ENCODE assay signal across 8 cellular contexts in the genomic region with DNA sequence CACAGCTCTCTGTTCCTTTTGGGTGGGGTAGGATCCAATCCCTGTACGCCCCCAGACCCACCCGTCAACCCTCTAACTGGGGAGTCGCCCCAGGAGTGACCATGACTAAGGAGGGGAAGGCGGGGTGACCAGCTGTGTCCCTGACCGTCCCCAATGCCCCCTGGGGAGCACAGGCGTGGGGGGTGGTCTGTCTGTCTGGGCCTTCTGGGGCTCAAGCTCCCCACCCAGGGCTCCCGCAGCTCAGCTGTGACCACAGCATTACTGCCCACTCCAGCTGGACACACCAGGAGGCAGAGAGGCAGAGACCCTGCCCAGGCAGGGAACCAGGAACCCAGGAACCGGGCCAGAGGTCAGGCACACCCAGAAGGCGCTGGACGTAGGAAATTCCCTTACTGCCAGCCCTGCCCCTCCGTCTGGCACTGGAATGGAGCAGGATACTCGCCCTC. TPM values are rescaled to one million over a fixed set of nuclear protein-coding genes. Genes with fewer than 3 reads are reported as not detected.
DNase-seq lines count a peak whose midpoint lies in the region; ATAC-seq, FAIRE-seq and TF ChIP-seq lines count a peak whose summit lies in the region.
"Had no signal": no experiment of that assay in that cellular context is flagged by ENCODE, and none has a peak within 500 bp of the region (broad histone marks: within the 10 kb centered on the region; RNA-seq: fewer than 3 reads in every experiment).

No MANE protein-coding gene starts in this region.

- no peaks in the 10 kb centered on the region for H3K9me3 Mint-ChIP-seq in activated naive CD8-positive, alpha-beta T cell treated with anti-CD3 and anti-CD28 coated beads, Interleukin-2, amount 50 U/mL, for 24 hours

- TF ChIP-seq POLR2A in suprapubic skin (IDR thresholded peaks at IDR 0.05) = no peak

- FAIRE-seq in keratinocyte (lab: Jason Lieb, UNC) = no peak
- FAIRE-seq: frontal cortex had no signal

- H3K4me3 ChIP-seq in HUES64 (ENCODE audit: low read length) (peak overlapping the region; percentile 80), keratinocyte (ENCODE audit: control insufficient read depth in 2 of 3, extremely low read depth in 1 of 3, insufficient read depth in 2 of 3, low read depth in 1 of 3, low read length in 3 of 3) (peak overlapping the region; percentile 76 to 80 (median 78)), suprapubic skin (peak overlapping the region; percentile 98)

- H3K4me3 Mint-ChIP-seq in activated naive CD8-positive, alpha-beta T cell treated with anti-CD3 and anti-CD28 coated beads, Interleukin-2, amount 50 U/mL, for 24 hours = peak overlapping the region; percentile 77

- peaks cover 2% of the 10 kb centered on the region for H3K36me3 Mint-ChIP-seq in activated naive CD8-positive, alpha-beta T cell treated with anti-CD3 and anti-CD28 coated beads, Interleukin-2, amount 50 U/mL, for 24 hours (ENCODE audit: low read depth)

- no peak overlapping the region for H2AFZ ChIP-seq in keratinocyte (ENCODE audit: control insufficient read depth, low read length)

- H3K4me1 ChIP-seq in HUES64 (ENCODE audit: insufficient read depth, low read length) (peaks cover 26% of the 10 kb centered on the region), keratinocyte (ENCODE audit: control insufficient read depth, extremely low read depth, insufficient read depth, low read length) (peaks cover 65% of the 10 kb centered on the region), suprapubic skin (peaks cover 87% of the 10 kb centered on the region)

- 0 out of 2 replicates have a peak, but pooled peaks cover 3% of the 10 kb centered on the region for H3K36me3 ChIP-seq in HUES64 (ENCODE audit: insufficient read depth, low read length)
- H3K36me3 ChIP-seq in keratinocyte (ENCODE audit: control insufficient read depth in 2 of 2, extremely low read depth in 1 of 2, insufficient read depth in 2 of 2, low read length in 2 of 2) = peaks cover 12 to 15% of the 10 kb centered on the region in 2 experiments
- H3K36me3 ChIP-seq in suprapubic skin = no peaks in the 10 kb centered on the region

- H3K4me1 Mint-ChIP-seq in activated naive CD8-positive, alpha-beta T cell treated with anti-CD3 and anti-CD28 coated beads, Interleukin-2, amount 50 U/mL, for 24 hours = peaks cover 47% of the 10 kb centered on the region

- peak overlapping the region; percentile 92 for H3K4me2 ChIP-seq in keratinocyte (ENCODE audit: control insufficient read depth, extremely low read depth, insufficient read depth, low read depth, low read length)

- H3K79me2 ChIP-seq in keratinocyte (ENCODE audit: control insufficient read depth, insufficient read depth, low read length) = peaks cover 58% of the 10 kb centered on the region

- peaks cover 3% of the 10 kb centered on the region for H3K9me1 ChIP-seq in keratinocyte (ENCODE audit: control insufficient read depth, extremely low read depth, insufficient read depth, low read length)

- no peak for ATAC-seq in activated naive CD8-positive, alpha-beta T cell treated with anti-CD3 and anti-CD28 coated beads, Interleukin-2, amount 50 U/mL, for 24 hours
- no peak for ATAC-seq in HG03139 (IDR thresholded peaks at IDR 0.05; ENCODE audit: unreplicated experiment)

- 42% methylated on average over 10 of the region's 12 CpGs for WGBS in HUES64
- 7% methylated on average over 2 of the region's 12 CpGs for WGBS in suprapubic skin

- H4K20me1 ChIP-seq in keratinocyte (ENCODE audit: control insufficient read depth, extremely low read depth, insufficient read depth, low read length) = peaks cover 38% of the 10 kb centered on the region

- dilution Hi-C loops in keratinocyte (cut with MboI; ENCODE audit: extremely low pct_ligation_motif_present, low sequenced_read_pairs) = no loop called here

- DNase-seq in activated naive CD8-positive, alpha-beta T cell treated with anti-CD3 and anti-CD28 coated beads, Interleukin-2, amount 50 U/mL, for 24 hours = no peak
- no peak for DNase-seq in keratinocyte (ENCODE audit: low read depth, low spot score)
- no peak for DNase-seq in suprapubic skin (ENCODE audit: low spot score in 2 of 2)
- DNase-seq in SHP77 (lab: John Stamatoyannopoulos, UW) = no peak
- no peak for DNase-seq in iPS-NIHi11 (ENCODE audit: low spot score)

- no peak overlapping the region for H3K27ac ChIP-seq in HUES64 (ENCODE audit: low read depth, low read length)
- H3K27ac ChIP-seq in keratinocyte (ENCODE audit: control insufficient read depth, insufficient read depth, low read length) = peak overlapping the region; percentile 67
- H3K27ac ChIP-seq in suprapubic skin = peak overlapping the region; percentile 75

- H3K27me3 Mint-ChIP-seq in activated naive CD8-positive, alpha-beta T cell treated with anti-CD3 and anti-CD28 coated beads, Interleukin-2, amount 50 U/mL, for 24 hours = no peaks in the 10 kb centered on the region

- H3K27me3 ChIP-seq in HUES64 (ENCODE audit: insufficient read depth, low read length) (no peaks in the 10 kb centered on the region), keratinocyte (ENCODE audit: control insufficient read depth, extremely low read depth, insufficient read depth, low read length) (no peaks in the 10 kb centered on the region), suprapubic skin (no peaks in the 10 kb centered on the region)

- H3K27ac Mint-ChIP-seq in activated naive CD8-positive, alpha-beta T cell treated with anti-CD3 and anti-CD28 coated beads, Interleukin-2, amount 50 U/mL, for 24 hours = peak overlapping the region; percentile 39

- H3K9me3 ChIP-seq in HUES64 (ENCODE audit: insufficient read depth, low read depth, low read length) (no peaks in the 10 kb centered on the region), keratinocyte (ENCODE audit: control insufficient read depth, low read depth, low read length) (no peaks in the 10 kb centered on the region), suprapubic skin (no peaks in the 10 kb centered on the region)

- H3K9ac ChIP-seq in HUES64 (ENCODE audit: low read depth, low read length) (peak overlapping the region; percentile 82), keratinocyte (ENCODE audit: control insufficient read depth, extremely low read depth, insufficient read depth, low read length) (peak overlapping the region; percentile 89)

- no peak for TF ChIP-seq EP300 in suprapubic skin (IDR thresholded peaks at IDR 0.05)

- TF ChIP-seq CTCF in keratinocyte (optimal IDR thresholded peaks at IDR 0.05 in 1 of 3, IDR thresholded peaks at IDR 0.05 in 1 of 3, conservative IDR thresholded peaks at IDR 0.05 in 1 of 3; ENCODE audit: extremely low read depth in 1 of 3, insufficient read depth in 2 of 3, low read length in 3 of 3) = no peak
- no peak for TF ChIP-seq CTCF in suprapubic skin (IDR thresholded peaks at IDR 0.05)

RNA-seq across cellular contexts. Expression of gene INF2, which starts 0.9 kb away (rescaled TPM):
- 37.2 TPM for polyA plus RNA-seq in HUES64 (2013, experiment 1 of 2)
- polyA plus RNA-seq in HUES64 (2013, experiment 2 of 2) = 32.2 TPM
- polyA plus RNA-seq in keratinocyte = 22.6 to 42.4 TPM (median 31.6 TPM) in 3 replicates
- 13.0 TPM for polyA plus RNA-seq in keratinocyte (2011; ENCODE audit: low read depth)
- polyA plus RNA-seq in keratinocyte (2011; cell fraction: cytosol; rRNA removed) = 21.2 and 50.7 TPM in 2 replicates
- 66.3 and 100 TPM in 2 replicates for polyA plus RNA-seq in keratinocyte (2011; cell fraction: nucleus; rRNA removed)
- 31.0 and 82.3 TPM in 2 replicates for polyA plus RNA-seq in keratinocyte (2012; ENCODE audit: low replicate concordance)
- 27.3 to 92.4 TPM (median 35.0 TPM) in 3 replicates for polyA minus RNA-seq in keratinocyte
- polyA minus RNA-seq in keratinocyte (2011; cell fraction: cytosol; rRNA and poly(A)+ RNA removed) = 74.2 TPM
- 56.2 and 58.6 TPM in 2 replicates for polyA minus RNA-seq in keratinocyte (2011; cell fraction: nucleus; rRNA and poly(A)+ RNA removed)
- total RNA-seq in suprapubic skin = 100 to 1,000 TPM in 1 of 4 donors, 10 to 100 TPM in 3; 52.1 to 126 (median 81.8) TPM

RNA-seq across cellular contexts. Expression of gene ADSS1, which starts 33.7 kb away (rescaled TPM):
- polyA plus RNA-seq in HUES64 (2013, experiment 1 of 2) = 5.6 TPM
- polyA plus RNA-seq in HUES64 (2013, experiment 2 of 2) = 9.2 TPM
- 1.7 to 4.9 TPM (median 1.8 TPM) in 3 replicates for polyA plus RNA-seq in keratinocyte
- polyA plus RNA-seq in keratinocyte (2011; ENCODE audit: low read depth) = 12.4 TPM
- polyA plus RNA-seq in keratinocyte (2011; cell fraction: cytosol; rRNA removed) = 1.1 and 1.8 TPM in 2 replicates
- polyA plus RNA-seq in keratinocyte (2011; cell fraction: nucleus; rRNA removed) = 7.2 and 9.8 TPM in 2 replicates
- 1.4 and 22.0 TPM in 2 replicates for polyA plus RNA-seq in keratinocyte (2012; ENCODE audit: low replicate concordance)
- polyA minus RNA-seq in keratinocyte = 0.32 to 1.5 TPM (median 1.3 TPM) in 3 replicates
- polyA minus RNA-seq in keratinocyte (2011; cell fraction: cytosol; rRNA and poly(A)+ RNA removed) = 2.1 TPM
- polyA minus RNA-seq in keratinocyte (2011; cell fraction: nucleus; rRNA and poly(A)+ RNA removed) = 2.0 and 4.4 TPM in 2 replicates
- total RNA-seq in suprapubic skin = 10 to 100 TPM in 2 of 4 donors, 1 to 10 TPM in 2; 2.8 to 12.4 (median 9.0) TPM
